ENCODE assay signal across 17 cellular contexts in the genomic region with DNA sequence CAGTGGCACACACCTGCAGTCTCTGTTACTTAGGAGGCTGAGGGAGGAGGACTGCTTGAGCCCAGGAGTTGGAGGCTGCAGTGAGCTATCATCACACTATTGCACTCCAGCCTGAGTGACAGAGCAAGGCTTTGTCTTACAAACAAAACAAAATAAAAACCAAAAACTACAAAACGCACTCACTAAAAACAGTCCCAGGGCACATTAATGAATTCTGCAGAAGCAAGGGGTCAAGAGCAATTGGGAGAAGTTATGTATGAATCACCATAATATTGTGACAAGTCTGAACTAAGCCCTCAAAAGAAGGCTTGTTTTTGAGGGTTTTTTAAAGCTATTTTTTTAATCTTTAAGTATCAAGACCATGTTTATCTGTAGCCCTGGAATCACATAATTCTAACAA.
"Had no signal": no experiment of that assay in that cellular context is flagged by ENCODE, and none has a peak within 500 bp of the region (broad histone marks: within the 10 kb centered on the region; RNA-seq: fewer than 3 reads in every experiment).

No MANE protein-coding gene starts in this region.

- H3K27me3 Mint-ChIP-seq: activated CD4-positive, alpha-beta T cell treated with anti-CD3 and anti-CD28 coated beads, Interleukin-2, amount 10 ng/mL, durations not matched to agents 7 days and 5 days; activated naive CD8-positive, alpha-beta T cell; brain; stimulated activated naive CD8-positive, alpha-beta T cell treated with anti-CD3 and anti-CD28 coated beads, Interleukin-15, Interleukin-2, amounts not matched to agents 100 ng/mL and 50 ng/mL, for 24 hours had no signal

- H3K4me3 ChIP-seq: prostate gland, testis, upper lobe of right lung had no signal

- H3K4me3 Mint-ChIP-seq: activated CD4-positive, alpha-beta T cell treated with anti-CD3 and anti-CD28 coated beads, Interleukin-2, amount 10 ng/mL, durations not matched to agents 7 days and 5 days; activated naive CD8-positive, alpha-beta T cell; activated T-cell treated with anti-CD3 and anti-CD28 coated beads, Interleukin-2, amount 50 U/mL, for 72 hours; brain; nephron; stimulated activated naive CD8-positive, alpha-beta T cell treated with anti-CD3 and anti-CD28 coated beads, Interleukin-15, Interleukin-2, amounts not matched to agents 100 ng/mL and 50 ng/mL, for 24 hours; T-helper 2 cell treated with Interferon-gamma antibody and Interleukin-4, amounts not matched to agents 5 μg/mL and 100 μg/mL, for 36 hours had no signal

- H3K27ac Mint-ChIP-seq: activated CD4-positive, alpha-beta T cell treated with anti-CD3 and anti-CD28 coated beads, Interleukin-2, amount 10 ng/mL, durations not matched to agents 7 days and 5 days; activated naive CD8-positive, alpha-beta T cell; activated T-cell treated with anti-CD3 and anti-CD28 coated beads, Interleukin-2, amount 50 U/mL, for 72 hours; brain; stimulated activated naive CD8-positive, alpha-beta T cell treated with anti-CD3 and anti-CD28 coated beads, Interleukin-15, Interleukin-2, amounts not matched to agents 100 ng/mL and 50 ng/mL, for 24 hours; T-helper 2 cell treated with Interferon-gamma antibody and Interleukin-4, amounts not matched to agents 5 μg/mL and 100 μg/mL, for 36 hours had no signal

- ATAC-seq: activated T-cell treated with anti-CD3 and anti-CD28 coated beads, Interleukin-2, amount 50 U/mL, for 72 hours; right cardiac atrium; upper lobe of right lung had no signal

- H3K9me3 Mint-ChIP-seq: activated CD4-positive, alpha-beta T cell treated with anti-CD3 and anti-CD28 coated beads, Interleukin-2, amount 10 ng/mL, durations not matched to agents 7 days and 5 days; activated T-cell treated with anti-CD3 and anti-CD28 coated beads, Interleukin-2, amount 50 U/mL, for 72 hours; brain; nephron; stimulated activated naive CD8-positive, alpha-beta T cell treated with anti-CD3 and anti-CD28 coated beads, Interleukin-15, Interleukin-2, amounts not matched to agents 100 ng/mL and 50 ng/mL, for 24 hours; T-helper 2 cell treated with Interferon-gamma antibody and Interleukin-4, amounts not matched to agents 5 μg/mL and 100 μg/mL, for 36 hours had no signal

- DNase-seq: activated CD4-positive, alpha-beta T cell treated with anti-CD3 and anti-CD28 coated beads, Interleukin-2, amount 10 ng/mL, durations not matched to agents 7 days and 5 days; activated CD4-positive, CD25-positive, alpha-beta regulatory T cell; activated CD8-positive, alpha-beta memory T cell treated with anti-CD3 and anti-CD28 coated beads, Interleukin-2, amount 50 U/mL, for 48 hours; activated gamma-delta T cell treated with Interleukin-2 at 50 U/mL for 16 hours; activated T-cell treated with anti-CD3 and anti-CD28 coated beads, Interleukin-2, amount 50 U/mL, for 72 hours; amniotic stem cell; head of caudate nucleus; right cardiac atrium; small intestine; testis; upper lobe of right lung had no signal
